ENCODE assay signal across 20 cellular contexts in genomic region chr13:25598421-25598820, GRCh38.
"Had no signal": no experiment of that assay in that cellular context is flagged by ENCODE, and none has a peak within 500 bp of the region (broad histone marks: within the 10 kb centered on the region; RNA-seq: fewer than 3 reads in every experiment).

No MANE protein-coding gene starts in this region.

- DNase-seq: stimulated activated CD4-positive, alpha-beta T cell treated with anti-CD3 and anti-CD28 coated beads, Interleukin-2, amount 100 ng/mL, for 48 hours; stimulated activated CD4-positive, alpha-beta T cell treated with anti-CD3 and anti-CD28 coated beads, Interleukin-4, amount 100 ng/mL, for 1 hour; stimulated activated CD4-positive, alpha-beta T cell treated with anti-CD3 and anti-CD28 coated beads, Interleukin-4, amount 100 ng/mL, for 24 hours; stimulated activated CD4-positive, alpha-beta T cell treated with anti-CD3 and anti-CD28 coated beads, Interleukin-4, amount 100 ng/mL, for 4 hours; stimulated activated CD8-positive, alpha-beta memory T cell treated with anti-CD3 and anti-CD28 coated beads, Interleukin-4, amount 100 ng/mL, for 48 hours; stimulated activated naive B cell treated with anti-CD40 and anti-IgM and Interleukin-4, amounts not matched to agents 10 μg/mL and 1 μg/mL and 100 μg/mL, for 72 hours; stimulated activated naive CD4-positive, alpha-beta T cell; stimulated activated naive CD4-positive, alpha-beta T cell treated with Interleukin-2 at 50 U/mL for 16 hours; stimulated activated naive CD8-positive, alpha-beta T cell treated with anti-CD3 and anti-CD28 coated beads, Interleukin-15, amount 100 ng/mL, for 72 hours; stimulated activated naive CD8-positive, alpha-beta T cell treated with anti-CD3 and anti-CD28 coated beads, Interleukin-15, Interleukin-2, amounts not matched to agents 100 U/mL and 50 U/mL, for 24 hours; stomach; substantia nigra; testis; thyroid gland; tibial artery; transverse colon; upper lobe of left lung; upper lobe of right lung; uterus had no signal

- FAIRE-seq: urothelium cell line had no signal
